Comparison of ENCODE assay signal across 15 cellular contexts in the genomic region with DNA sequence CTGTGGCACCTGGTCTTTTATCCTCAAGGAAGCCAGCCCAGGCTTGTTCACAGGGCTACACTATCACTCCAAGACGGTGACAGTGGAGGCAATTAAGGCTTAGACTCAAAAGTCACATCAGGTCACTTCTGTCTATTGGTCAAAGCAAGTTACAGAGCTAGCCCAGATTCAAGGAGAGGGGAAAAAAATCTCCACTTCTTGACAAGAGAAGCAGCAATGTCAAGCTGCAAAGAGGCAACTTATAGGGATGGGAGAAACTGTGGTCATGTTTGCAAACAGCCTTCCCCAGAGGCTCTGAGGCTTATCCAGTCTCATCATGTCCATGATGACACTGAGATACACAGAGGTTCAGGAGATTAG. TPM values are rescaled to one million over a fixed set of nuclear protein-coding genes. Genes with fewer than 3 reads are reported as not detected.
A peak's percentile ranks its signal among the peaks of the same experiment; 100 is the strongest.
DNase-seq lines count a peak whose midpoint lies in the region; ATAC-seq and TF ChIP-seq lines count a peak whose summit lies in the region.
"Had no signal": no experiment of that assay in that cellular context is flagged by ENCODE, and none has a peak within 500 bp of the region (broad histone marks: within the 10 kb centered on the region; RNA-seq: fewer than 3 reads in every experiment).

No MANE protein-coding gene starts in this region.

- 38 to 48% methylated on average over 1 of the region's 1 CpG for WGBS in heart right ventricle, 2 donors

- H3K9ac ChIP-seq in HUES6 (ENCODE audit: low read length), result no peak overlapping the region
- H3K9ac ChIP-seq in neural progenitor cell, result no peak overlapping the region

- no peaks in the 10 kb centered on the region for H4K20me1 ChIP-seq in neural progenitor cell (ENCODE audit: low read depth)

- H3K27me3 Mint-ChIP-seq in neural progenitor cell (ENCODE audit: insufficient read depth, low read depth), result no peaks in the 10 kb centered on the region

- H3K9me3 ChIP-seq in BE2C, result no peaks in the 10 kb centered on the region
- H3K9me3 ChIP-seq in HUES6 (ENCODE audit: control insufficient read depth, insufficient read depth, low read depth, low read length), result no peaks in the 10 kb centered on the region
- H3K9me3 ChIP-seq in neural progenitor cell (ENCODE audit: low read depth), result no peaks in the 10 kb centered on the region
- no peaks in the 10 kb centered on the region for H3K9me3 ChIP-seq in heart right ventricle
- H3K9me3 ChIP-seq: tibial nerve had no signal

- no peak overlapping the region for H2AFZ ChIP-seq in neural progenitor cell (replicated peaks)

- no peak overlapping the region for H3K4me3 Mint-ChIP-seq in neural progenitor cell

- no peaks in the 10 kb centered on the region for H3K4me1 Mint-ChIP-seq in neural progenitor cell

- ATAC-seq in HG02870 (IDR thresholded peaks at IDR 0.05; ENCODE audit: unreplicated experiment) (no peak), heart right ventricle (no peak)

- 0 out of 2 replicates have a peak overlapping the region, but pooled peaks have one; percentile 47 for H3K27ac ChIP-seq in HUES6 (ENCODE audit: low read depth, low read length)
- no peak overlapping the region for H3K27ac ChIP-seq in neural progenitor cell
- peak overlapping the region in 3 of 10 donors; percentile 10 to 67 (median 63) for H3K27ac ChIP-seq in heart right ventricle
- H3K27ac ChIP-seq: tibial nerve had no signal

- H3K9me3 Mint-ChIP-seq in neural progenitor cell, result no peaks in the 10 kb centered on the region

- no peaks in the 10 kb centered on the region for H3F3A ChIP-seq in neural progenitor cell (ENCODE audit: low read depth)

- H3K36me3 ChIP-seq in BE2C (no peaks in the 10 kb centered on the region), HUES6 (ENCODE audit: control insufficient read depth, insufficient read depth, low read length) (peaks cover 6% of the 10 kb centered on the region; the same call in 1 of the 2 replicates), neural progenitor cell (no peaks in the 10 kb centered on the region), heart right ventricle (peaks cover 0 to 15% (median 0%) of the 10 kb centered on the region in 9 donors)
- H3K36me3 ChIP-seq: tibial nerve had no signal

- H3K4me3 ChIP-seq in BE2C (ENCODE audit: low read depth, low read length), result no peak overlapping the region
- H3K4me3 ChIP-seq in HUES6 (ENCODE audit: low read depth, low read length), result no peak overlapping the region
- no peak overlapping the region for H3K4me3 ChIP-seq in neural progenitor cell
- H3K4me3 ChIP-seq in foreskin fibroblast (ENCODE audit: low read depth in 1 of 2, low read length in 2 of 2), result no peak overlapping the region
- H3K4me3 ChIP-seq in heart right ventricle, result no peak overlapping the region
- H3K4me3 ChIP-seq: tibial nerve had no signal

- peaks cover 17% of the 10 kb centered on the region for H3K36me3 Mint-ChIP-seq in neural progenitor cell

- H3K4me2 ChIP-seq in neural progenitor cell, result no peak overlapping the region

- H3K27ac Mint-ChIP-seq in neural progenitor cell, result no peak overlapping the region

- H3K4me1 ChIP-seq in BE2C, result peaks cover 3% of the 10 kb centered on the region; the same call in 1 of the 2 replicates
- H3K4me1 ChIP-seq in HUES6 (ENCODE audit: control insufficient read depth, insufficient read depth, low read length), result no peaks in the 10 kb centered on the region
- H3K4me1 ChIP-seq in neural progenitor cell, result no peaks in the 10 kb centered on the region
- peaks cover 3 to 43% (median 26%) of the 10 kb centered on the region in 9 donors for H3K4me1 ChIP-seq in heart right ventricle

- DNase-seq in BE2C, result peak; percentile 55
- DNase-seq in astrocyte of the hippocampus (ENCODE audit: low read depth, low spot score), result peak; percentile 52
- peak; percentile 7 for DNase-seq in neural progenitor cell (ENCODE audit: low spot score)
- DNase-seq in stimulated activated CD4-positive, alpha-beta T cell treated with anti-CD3 and anti-CD28 coated beads, Interleukin-1b, Interleukin-23, amount 100 ng/mL, for 48 hours, result no peak
- no peak for DNase-seq in foreskin fibroblast
- no peak for DNase-seq in heart right ventricle
- DNase-seq: activated CD4-positive, alpha-beta T cell treated with anti-CD3 and anti-CD28 coated beads, Interleukin-2, amount 50 U/mL, for 48 hours; midbrain; NCI-H146; NCI-H774; occipital lobe; T-helper 9 cell had no signal

- peaks cover 30% of the 10 kb centered on the region for H3K79me2 ChIP-seq in neural progenitor cell (ENCODE audit: low read depth)

- intact Hi-C loops in heart right ventricle (cut with DNase I), result loop anchor here in 1 of 10 donors (10.0 kb wide), 1 partner anchor 51 kb away; no protein-coding TSS in a partner anchor

- H3K27me3 ChIP-seq in BE2C, result no peaks in the 10 kb centered on the region
- H3K27me3 ChIP-seq in HUES6 (ENCODE audit: control insufficient read depth, insufficient read depth, low read length), result no peaks in the 10 kb centered on the region
- no peaks in the 10 kb centered on the region for H3K27me3 ChIP-seq in neural progenitor cell
- H3K27me3 ChIP-seq in heart right ventricle, result no peaks in the 10 kb centered on the region
- H3K27me3 ChIP-seq: tibial nerve had no signal

- TF ChIP-seq CTCF in BE2C (IDR thresholded peaks at IDR 0.05; ENCODE audit: low read depth, low read length) (no peak), neural progenitor cell (IDR thresholded peaks at IDR 0.05) (no peak), foreskin fibroblast (IDR thresholded peaks at IDR 0.05; ENCODE audit: low read depth, low read length) (no peak), heart right ventricle (IDR thresholded peaks at IDR 0.05) (no peak)

RNA-seq across cellular contexts. Expression of a gene that starts 31.6 kb away (rescaled TPM):
- polyA plus RNA-seq in BE2C (2012; ENCODE audit: insufficient read depth, insufficient read length, low read depth), result 15.1 TPM
- total RNA-seq in neural progenitor cell (ENCODE audit: low replicate concordance) (57.9 and 93.5 TPM in 2 replicates), heart right ventricle (100 to 1,000 TPM in 4 of 10 donors, 10 to 100 TPM in 6; 26.2 to 185 (median 89.1) TPM)
- polyA plus RNA-seq in heart right ventricle, result 100 to 1,000 TPM; 181 to 247 TPM

RNA-seq across cellular contexts. Expression of a gene that starts 36.3 kb away (rescaled TPM):
- 4.3 TPM for polyA plus RNA-seq in BE2C (2012; ENCODE audit: insufficient read depth, insufficient read length, low read depth)
- total RNA-seq in neural progenitor cell (ENCODE audit: low replicate concordance) (24.0 and 24.4 TPM in 2 replicates), heart right ventricle (10 to 100 TPM in 4 of 10 donors, 1 to 10 TPM in 6; 7.2 to 13.5 (median 9.3) TPM)
- polyA plus RNA-seq in heart right ventricle, result 1 to 10 TPM; 4.6 to 6.9 TPM

RNA-seq across cellular contexts. Expression of a gene that starts 36.4 kb away (rescaled TPM):
- 67.9 TPM for polyA plus RNA-seq in BE2C (2012; ENCODE audit: insufficient read depth, insufficient read length, low read depth)
- 78.5 and 94.4 TPM in 2 replicates for total RNA-seq in neural progenitor cell (ENCODE audit: low replicate concordance)
- total RNA-seq in heart right ventricle, result 10 to 100 TPM; 51.1 to 96.6 (median 75.4) TPM
- polyA plus RNA-seq in heart right ventricle, result 10 to 100 TPM in 1 of 2 donors, 1 to 10 TPM in 1; 7.2 to 32.3 TPM

RNA-seq across cellular contexts. Expression of a gene that starts 50.8 kb away (rescaled TPM):
- polyA plus RNA-seq in BE2C (2012; ENCODE audit: insufficient read depth, insufficient read length, low read depth), result 0.19 TPM
- total RNA-seq in neural progenitor cell (ENCODE audit: low replicate concordance) (0.59 TPM in 1 of 2 replicates, not detected in the other), heart right ventricle (1 to 10 TPM in 3 of 10 donors, under 1 TPM in 5, not detected in 2; 0.18 to 1.3 (median 0.41) TPM)
- 1 to 10 TPM; 2.0 to 2.8 TPM for polyA plus RNA-seq in heart right ventricle

Comparison
In these comparisons a context has a peak if more than half of its experiments do, and no peak if none do; other contexts are left out.
1. DNase-seq: peak in BE2C (single experiment), astrocyte of the hippocampus (single experiment) and neural progenitor cell (single experiment); none in stimulated activated CD4-positive, alpha-beta T cell treated with anti-CD3 and anti-CD28 coated beads, Interleukin-1b, Interleukin-23, amount 100 ng/mL, for 48 hours (single experiment), foreskin fibroblast (0 of 2) and heart right ventricle (0 of 2).